10 cellular contexts compared by ENCODE assay signal in genomic region chr11:62923634-62924411, GRCh38. TPM values are rescaled to one million over a fixed set of nuclear protein-coding genes. Genes with fewer than 3 reads are reported as not detected.
DNase-seq lines count a peak whose midpoint lies in the region; ATAC-seq, FAIRE-seq and TF ChIP-seq lines count a peak whose summit lies in the region.
"Had no signal": no experiment of that assay in that cellular context is flagged by ENCODE, and none has a peak within 500 bp of the region (broad histone marks: within the 10 kb centered on the region; RNA-seq: fewer than 3 reads in every experiment).

No MANE protein-coding gene starts in this region.

- BruUV-seq in PC-9 (replicated peaks; lab: Mats Ljungman, UMichigan), result no TSS peak
- BruUV-seq in endothelial cell of umbilical vein (replicated peaks; lab: Mats Ljungman, UMichigan), result no TSS peak

- H3K9ac ChIP-seq in endothelial cell of umbilical vein (replicated peaks; ENCODE audit: extremely low read depth, insufficient read depth, low read length), result no peak overlapping the region
- no peak overlapping the region for H3K9ac ChIP-seq in rectal smooth muscle tissue (ENCODE audit: low read length)

- no peak for FAIRE-seq in endothelial cell of umbilical vein (lab: Jason Lieb, UNC)

- peak; percentile 46 to 54 for DNase-seq in PC-9
- no peak for DNase-seq in endothelial cell of umbilical vein (ENCODE audit: low read depth, low spot score)
- DNase-seq in SIG-M5 treated with dmso at 0.1 percent for 504 hours (lab: John Stamatoyannopoulos, UW; ENCODE audit: unreplicated experiment), result no peak
- DNase-seq in SIG-M5 (lab: John Stamatoyannopoulos, UW), result no peak
- DNase-seq in lower leg skin (ENCODE audit: low spot score in 2 of 2), result no peak

- H3K9me2 ChIP-seq in PC-9 (ENCODE audit: insufficient read depth), result no peaks in the 10 kb centered on the region

- no peak overlapping the region for H3K27ac ChIP-seq in PC-9
- no peak overlapping the region for H3K27ac ChIP-seq in endothelial cell of umbilical vein (ENCODE audit: insufficient read depth, low read depth, low read length)
- no peak overlapping the region for H3K27ac ChIP-seq in rectal smooth muscle tissue (ENCODE audit: low read depth, low read length)

- no peaks in the 10 kb centered on the region for H3K79me2 ChIP-seq in PC-9 (ENCODE audit: low read depth)
- no peaks in the 10 kb centered on the region for H3K79me2 ChIP-seq in endothelial cell of umbilical vein (ENCODE audit: control insufficient read depth, insufficient read depth, low read length)

- H2AFZ ChIP-seq in PC-9, result peak overlapping the region; percentile 55; the same call in 1 of the 2 replicates
- H2AFZ ChIP-seq in endothelial cell of umbilical vein (ENCODE audit: low read depth, low read length), result peak overlapping the region; percentile 41

- H3F3A ChIP-seq in PC-9 (ENCODE audit: insufficient read depth, low read depth), result no peaks in the 10 kb centered on the region

- dilution Hi-C loops in endothelial cell of umbilical vein (cut with MboI; ENCODE audit: extremely low pct_ligation_motif_present, low sequenced_read_pairs), result no loop called here

- no peaks in the 10 kb centered on the region for H3K36me3 ChIP-seq in PC-9 (ENCODE audit: low read depth)
- no peaks in the 10 kb centered on the region for H3K36me3 ChIP-seq in endothelial cell of umbilical vein (ENCODE audit: control insufficient read depth in 2 of 2, extremely low read depth in 1 of 2, insufficient read depth in 2 of 2, low read length in 2 of 2)
- no peaks in the 10 kb centered on the region for H3K36me3 ChIP-seq in rectal smooth muscle tissue (ENCODE audit: control insufficient read depth, insufficient read depth, low read length)

- TF ChIP-seq CTCF in GM12875 (IDR thresholded peaks at IDR 0.05; ENCODE audit: borderline replicate concordance, insufficient read depth, low read depth, low read length), result no peak
- no peak for TF ChIP-seq CTCF in PC-9 (conservative IDR thresholded peaks at IDR 0.05)
- no peak for TF ChIP-seq CTCF in endothelial cell of umbilical vein (IDR thresholded peaks at IDR 0.05; ENCODE audit: extremely low read depth in 1 of 2, insufficient read depth in 1 of 2, low read depth in 1 of 2, low read length in 2 of 2)
- TF ChIP-seq CTCF in lower leg skin (IDR thresholded peaks at IDR 0.05), result no peak

- TF ChIP-seq POLR2A in endothelial cell of umbilical vein (IDR thresholded peaks at IDR 0.05; ENCODE audit: low read depth, low read length), result no peak
- no peak for TF ChIP-seq POLR2A in lower leg skin (IDR thresholded peaks at IDR 0.05)

- peak overlapping the region; percentile 64 for H3K4me2 ChIP-seq in PC-9
- H3K4me2 ChIP-seq in endothelial cell of umbilical vein (ENCODE audit: insufficient read depth, low read length), result peak overlapping the region; percentile 25

- H3K4me3 ChIP-seq in GM12875 (ENCODE audit: low read depth, low read length) (peak overlapping the region; percentile 15), PC-9 (peak overlapping the region; percentile 23; the same call in 1 of the 2 replicates), endothelial cell of umbilical vein (replicated peaks in 1 of 3; ENCODE audit: insufficient read depth in 1 of 3, low read depth in 1 of 3, low read length in 3 of 3) (no peak overlapping the region), rectal smooth muscle tissue (ENCODE audit: low read length) (peak overlapping the region; percentile 47), lower leg skin (ENCODE audit: low read depth, poor library complexity, severe bottlenecking) (no peak overlapping the region)

- no peaks in the 10 kb centered on the region for H3K9me1 ChIP-seq in endothelial cell of umbilical vein (replicated peaks; ENCODE audit: control insufficient read depth, extremely low read depth, insufficient read depth, low read length)

- H4K20me1 ChIP-seq in PC-9 (ENCODE audit: insufficient read depth) (no peaks in the 10 kb centered on the region), endothelial cell of umbilical vein (replicated peaks; ENCODE audit: control insufficient read depth, extremely low read depth, insufficient read depth, low read length) (no peaks in the 10 kb centered on the region)

- H3K9me3 ChIP-seq in PC-9 (ENCODE audit: insufficient read depth, low read depth) (no peaks in the 10 kb centered on the region), endothelial cell of umbilical vein (replicated peaks; ENCODE audit: control insufficient read depth, insufficient read depth, low read length) (no peaks in the 10 kb centered on the region)

- ATAC-seq in HG02938 (IDR thresholded peaks at IDR 0.05; ENCODE audit: unreplicated experiment), result no peak

- H3K27me3 ChIP-seq in PC-9 (ENCODE audit: insufficient read depth, low read depth) (peaks cover 87% of the 10 kb centered on the region), endothelial cell of umbilical vein (ENCODE audit: control insufficient read depth in 2 of 2, insufficient read depth in 2 of 2, low read length in 2 of 2) (peaks cover 41 to 52% of the 10 kb centered on the region in 2 experiments), rectal smooth muscle tissue (ENCODE audit: control insufficient read depth, insufficient read depth, low read length) (peaks cover 40% of the 10 kb centered on the region)

- intact Hi-C loops in PC-9 (cut with micrococcal nuclease; ENCODE audit: unreplicated experiment) (no loop called here), endothelial cell of umbilical vein (cut with micrococcal nuclease) (no loop called here), lower leg skin (cut with DNase I; ENCODE audit: low total_unique reads) (no loop called here)

- H3K4me1 ChIP-seq in PC-9 (replicated peaks; ENCODE audit: insufficient read depth) (no peaks in the 10 kb centered on the region), endothelial cell of umbilical vein (ENCODE audit: control insufficient read depth, extremely low read depth, insufficient read depth, low read length) (peaks cover 6% of the 10 kb centered on the region), rectal smooth muscle tissue (ENCODE audit: control insufficient read depth, insufficient read depth, low read length) (peaks cover 7% of the 10 kb centered on the region)

- POLR2A ChIA-PET in PC-9 (lab: Charles Lee; ENCODE audit: unreplicated experiment), result interaction anchor here (0.6 kb wide), 2 partner anchors 247 to 253 kb away, joined by 3 to 6 read pairs; no protein-coding TSS in a partner anchor
- POLR2A ChIA-PET in endothelial cell of umbilical vein (lab: Charles Lee), result no interaction called here

- CTCF ChIA-PET in PC-9 (lab: Charles Lee) (interaction anchor here (0.6 kb wide), 2 partner anchors 15 to 684 kb away, joined by 6 to 8 read pairs; no protein-coding TSS in a partner anchor), endothelial cell of umbilical vein (lab: Charles Lee) (interaction anchor here (1.6 to 7.8 kb wide), 3 partner anchors 14 to 99 kb away, joined by 6 to 51 read pairs (median 28); no protein-coding TSS in a partner anchor)

- WGBS in lower leg skin, 2 donors, result 8 to 9% methylated on average over 39 to 42 of the region's 52 CpGs

TF ChIP-seq in endothelial cell of umbilical vein, 7 proteins besides CTCF, POLR2A, EP300 and RAD21:
- TF ChIP-seq MAX (IDR thresholded peaks at IDR 0.05; ENCODE audit: insufficient read depth, insufficient read length) (no peak), MYC (IDR thresholded peaks at IDR 0.05; ENCODE audit: low read depth, low read length) (no peak), EZH2 (IDR thresholded peaks at IDR 0.05; ENCODE audit: borderline replicate concordance, low read depth, low read length, severe bottlenecking) (peak; percentile 83), JUN (IDR thresholded peaks at IDR 0.05; ENCODE audit: borderline replicate concordance, insufficient read depth, insufficient read length, low read depth) (no peak), POLR2AphosphoS5 (IDR thresholded peaks at IDR 0.05; ENCODE audit: insufficient read depth, low read depth, low read length) (no peak), FOS (IDR thresholded peaks at IDR 0.05; ENCODE audit: borderline replicate concordance, insufficient read depth, low read length) (no peak), GATA2 (IDR thresholded peaks at IDR 0.05; ENCODE audit: insufficient read depth, insufficient read length, low read depth, low read length) (no peak)

RNA-seq across cellular contexts. Expression of gene CHRM1, which starts 2.7 kb away (rescaled TPM):
- total RNA-seq in PC-9 (2021), result not detected in 2 replicates
- not detected in 2 replicates for total RNA-seq in endothelial cell of umbilical vein
- not detected in 2 replicates for polyA plus RNA-seq in endothelial cell of umbilical vein
- not detected in 2 replicates for polyA plus RNA-seq in endothelial cell of umbilical vein (2011; cell fraction: cytosol; rRNA removed)
- not detected in 2 replicates for polyA plus RNA-seq in endothelial cell of umbilical vein (2011; cell fraction: nucleus; rRNA removed)
- not detected in 2 replicates for polyA plus RNA-seq in endothelial cell of umbilical vein (2012)
- polyA minus RNA-seq in endothelial cell of umbilical vein, result not detected in 2 replicates
- not detected for polyA minus RNA-seq in endothelial cell of umbilical vein (2011; cell fraction: cytosol; rRNA and poly(A)+ RNA removed)
- polyA minus RNA-seq in endothelial cell of umbilical vein (2011; cell fraction: nucleus; rRNA and poly(A)+ RNA removed), result not detected in 2 replicates
- total RNA-seq in lower leg skin, result 1 to 10 TPM; 1.5 to 7.6 (median 4.5) TPM
- total RNA-seq: subcutaneous adipose tissue; T-helper 2 cell treated with Interferon-gamma antibody and Interleukin-4, amounts not matched to agents 100 ng/mL and 5 ng/mL, for 36 hours had no signal

RNA-seq across cellular contexts. Expression of gene SLC3A2, which starts 43.1 kb away (rescaled TPM):
- total RNA-seq in PC-9 (2021) (513 and 619 TPM in 2 replicates), endothelial cell of umbilical vein (190 and 208 TPM in 2 replicates), lower leg skin (100 to 1,000 TPM; 175 to 190 (median 187) TPM)
- 337 and 344 TPM in 2 replicates for polyA plus RNA-seq in endothelial cell of umbilical vein
- polyA plus RNA-seq in endothelial cell of umbilical vein (2011; cell fraction: cytosol; rRNA removed), result 198 and 221 TPM in 2 replicates
- 576 and 592 TPM in 2 replicates for polyA plus RNA-seq in endothelial cell of umbilical vein (2011; cell fraction: nucleus; rRNA removed)
- 149 and 184 TPM in 2 replicates for polyA plus RNA-seq in endothelial cell of umbilical vein (2012)
- polyA minus RNA-seq in endothelial cell of umbilical vein, result 194 and 205 TPM in 2 replicates
- polyA minus RNA-seq in endothelial cell of umbilical vein (2011; cell fraction: cytosol; rRNA and poly(A)+ RNA removed), result 579 TPM
- 229 and 240 TPM in 2 replicates for polyA minus RNA-seq in endothelial cell of umbilical vein (2011; cell fraction: nucleus; rRNA and poly(A)+ RNA removed)

Comparison
In these comparisons a context has a peak if more than half of its experiments do, and no peak if none do; other contexts are left out.
1. H3K4me3 ChIP-seq: peak in GM12875 (single experiment), PC-9 (single experiment) and rectal smooth muscle tissue (single experiment); none in endothelial cell of umbilical vein (0 of 3) and lower leg skin (single experiment).
2. DNase-seq: peak in PC-9 (2 of 2); none in endothelial cell of umbilical vein (single experiment), SIG-M5 treated with dmso at 0.1 percent for 504 hours (single experiment), SIG-M5 (single experiment) and lower leg skin (0 of 2).